ENCODE assay signal across 9 cellular contexts in genomic region chr1:65310078-65310587, GRCh38. TPM values are rescaled to one million over a fixed set of nuclear protein-coding genes. Genes with fewer than 3 reads are reported as not detected.
DNase-seq lines count a peak whose midpoint lies in the region; ATAC-seq and TF ChIP-seq lines count a peak whose summit lies in the region.
"Had no signal": no experiment of that assay in that cellular context is flagged by ENCODE, and none has a peak within 500 bp of the region (broad histone marks: within the 10 kb centered on the region; RNA-seq: fewer than 3 reads in every experiment).

No MANE protein-coding gene starts in this region.

- no TSS peak for BruUV-seq in Panc1 (replicated peaks; lab: Mats Ljungman, UMichigan)

- intact Hi-C loops in activated CD8-positive, alpha-beta T cell treated with anti-CD3 and anti-CD28 coated beads for 36 hours (cut with micrococcal nuclease) = no loop called here
- intact Hi-C loops in Panc1 (cut with micrococcal nuclease; ENCODE audit: unreplicated experiment) = no loop called here
- intact Hi-C loops in head of caudate nucleus (cut with DNase I) = loop anchor here (10.0 kb wide), 2 partner anchors 55 to 105 kb away; no protein-coding TSS in a partner anchor
- intact Hi-C loops in activated CD4-positive, alpha-beta T cell treated with anti-CD3 and anti-CD28 coated beads for 36 hours (cut with DNase I, micrococcal nuclease) = no loop called here

- POLR2A ChIA-PET in activated CD8-positive, alpha-beta T cell treated with anti-CD3 and anti-CD28 coated beads for 36 hours (lab: Charles Lee) = interaction anchor here (1.4 kb wide), 1 partner anchor 14 kb away, joined by 3 read pairs; no protein-coding TSS in a partner anchor
- POLR2A ChIA-PET in activated CD8-positive, alpha-beta T cell treated with anti-CD3 and anti-CD28 coated beads, Interleukin-2, amount 10 ng/mL, durations not matched to agents 7 days and 5 days (lab: Charles Lee) = no interaction called here
- POLR2A ChIA-PET in Panc1 (lab: Charles Lee) = no interaction called here
- POLR2A ChIA-PET in activated CD4-positive, alpha-beta T cell treated with anti-CD3 and anti-CD28 coated beads for 36 hours (lab: Charles Lee) = no interaction called here

- H3K4me1 ChIP-seq in Panc1 (ENCODE audit: control insufficient read depth, insufficient read depth, low read length) = 0 out of 2 replicates have a peak, but pooled peaks cover 3% of the 10 kb centered on the region

- H3K9me3 ChIP-seq in Panc1 (ENCODE audit: control insufficient read depth, insufficient read depth, low read depth, low read length) = no peaks in the 10 kb centered on the region

- no peak for DNase-seq in activated CD8-positive, alpha-beta T cell treated with anti-CD3 and anti-CD28 coated beads for 36 hours
- no peak for DNase-seq in activated CD8-positive, alpha-beta T cell treated with anti-CD3 and anti-CD28 coated beads, Interleukin-2, amount 10 ng/mL, durations not matched to agents 7 days and 5 days
- DNase-seq in Panc1 (ENCODE audit: low read depth, low spot score) = no peak
- peak; percentile 37 to 91 (median 75) for DNase-seq in head of caudate nucleus
- no peak for DNase-seq in retinal pigment epithelial cell (ENCODE audit: low read depth)
- no peak for DNase-seq in stimulated activated CD4-positive, alpha-beta T cell treated with anti-CD3 and anti-CD28 coated beads, Interleukin-4, amount 100 ng/mL, for 4 hours
- DNase-seq in activated CD4-positive, alpha-beta T cell treated with anti-CD3 and anti-CD28 coated beads for 36 hours = no peak

- H3K4me3 ChIP-seq in Panc1 (ENCODE audit: low read depth in 2 of 2, low read length in 2 of 2) = peak overlapping the region; percentile 40 to 46
- peak overlapping the region; percentile 53 for H3K4me3 ChIP-seq in retinal pigment epithelial cell (ENCODE audit: low read length)
- H3K4me3 ChIP-seq: lung had no signal

- H3K27me3 ChIP-seq in Panc1 (ENCODE audit: control insufficient read depth, insufficient read depth, low read length) = peaks cover 16% of the 10 kb centered on the region

- H3K27ac Mint-ChIP-seq in activated CD8-positive, alpha-beta T cell treated with anti-CD3 and anti-CD28 coated beads for 36 hours = no peak overlapping the region
- no peak overlapping the region for H3K27ac Mint-ChIP-seq in activated CD8-positive, alpha-beta T cell treated with anti-CD3 and anti-CD28 coated beads, Interleukin-2, amount 10 ng/mL, durations not matched to agents 7 days and 5 days
- H3K27ac Mint-ChIP-seq in activated CD4-positive, alpha-beta T cell treated with anti-CD3 and anti-CD28 coated beads for 36 hours = no peak overlapping the region

- H3K36me3 Mint-ChIP-seq in activated CD8-positive, alpha-beta T cell treated with anti-CD3 and anti-CD28 coated beads for 36 hours (ENCODE audit: low read depth) = no peaks in the 10 kb centered on the region
- H3K36me3 Mint-ChIP-seq in activated CD8-positive, alpha-beta T cell treated with anti-CD3 and anti-CD28 coated beads, Interleukin-2, amount 10 ng/mL, durations not matched to agents 7 days and 5 days (ENCODE audit: low read depth) = no peaks in the 10 kb centered on the region
- no peaks in the 10 kb centered on the region for H3K36me3 Mint-ChIP-seq in activated CD4-positive, alpha-beta T cell treated with anti-CD3 and anti-CD28 coated beads for 36 hours (ENCODE audit: low read depth)

- peaks cover 3% of the 10 kb centered on the region for H3K4me1 Mint-ChIP-seq in activated CD8-positive, alpha-beta T cell treated with anti-CD3 and anti-CD28 coated beads for 36 hours (ENCODE audit: low read depth)
- peaks cover 5% of the 10 kb centered on the region for H3K4me1 Mint-ChIP-seq in activated CD8-positive, alpha-beta T cell treated with anti-CD3 and anti-CD28 coated beads, Interleukin-2, amount 10 ng/mL, durations not matched to agents 7 days and 5 days (ENCODE audit: low read depth)
- H3K4me1 Mint-ChIP-seq in activated CD4-positive, alpha-beta T cell treated with anti-CD3 and anti-CD28 coated beads for 36 hours = peaks cover 10% of the 10 kb centered on the region

- peak; percentile 27 for ATAC-seq in activated CD8-positive, alpha-beta T cell treated with anti-CD3 and anti-CD28 coated beads for 36 hours
- no peak for ATAC-seq in activated CD8-positive, alpha-beta T cell treated with anti-CD3 and anti-CD28 coated beads, Interleukin-2, amount 10 ng/mL, durations not matched to agents 7 days and 5 days
- ATAC-seq in Panc1 (peak; percentile 78), GM21576 (IDR thresholded peaks at IDR 0.05; ENCODE audit: unreplicated experiment) (no peak)
- no peak for ATAC-seq in activated CD4-positive, alpha-beta T cell treated with anti-CD3 and anti-CD28 coated beads for 36 hours

- H3K9me3 Mint-ChIP-seq in activated CD8-positive, alpha-beta T cell treated with anti-CD3 and anti-CD28 coated beads for 36 hours = no peaks in the 10 kb centered on the region
- H3K9me3 Mint-ChIP-seq in activated CD8-positive, alpha-beta T cell treated with anti-CD3 and anti-CD28 coated beads, Interleukin-2, amount 10 ng/mL, durations not matched to agents 7 days and 5 days (ENCODE audit: insufficient read depth) = no peaks in the 10 kb centered on the region
- no peaks in the 10 kb centered on the region for H3K9me3 Mint-ChIP-seq in activated CD4-positive, alpha-beta T cell treated with anti-CD3 and anti-CD28 coated beads for 36 hours (ENCODE audit: low read depth)

- TF ChIP-seq CTCF in activated CD8-positive, alpha-beta T cell treated with anti-CD3 and anti-CD28 coated beads for 36 hours (IDR thresholded peaks at IDR 0.05) = no peak
- TF ChIP-seq CTCF in Panc1 (IDR thresholded peaks at IDR 0.05) (no peak), retinal pigment epithelial cell (conservative IDR thresholded peaks at IDR 0.05; ENCODE audit: low read depth, low read length) (no peak)

- CTCF ChIA-PET in activated CD8-positive, alpha-beta T cell treated with anti-CD3 and anti-CD28 coated beads for 36 hours (lab: Charles Lee) = interaction anchor here (1.4 kb wide), 1 partner anchor 11 kb away, joined by 4 read pairs; no protein-coding TSS in a partner anchor
- CTCF ChIA-PET in activated CD8-positive, alpha-beta T cell treated with anti-CD3 and anti-CD28 coated beads, Interleukin-2, amount 10 ng/mL, durations not matched to agents 7 days and 5 days (lab: Charles Lee) = no interaction called here
- CTCF ChIA-PET in Panc1 (lab: Charles Lee) = interaction anchor here (0.7 kb wide), 1 partner anchor 150 kb away, joined by 3 read pairs; no protein-coding TSS in a partner anchor
- CTCF ChIA-PET in activated CD4-positive, alpha-beta T cell treated with anti-CD3 and anti-CD28 coated beads for 36 hours (lab: Charles Lee) = interaction anchor here (0.6 kb wide), 1 partner anchor 1264 kb away, joined by 3 read pairs; no protein-coding TSS in a partner anchor

- H3K36me3 ChIP-seq in Panc1 (ENCODE audit: control insufficient read depth, insufficient read depth, low read length) = no peaks in the 10 kb centered on the region

- in situ Hi-C loops in Panc1 (cut with HindIII; ENCODE audit: low pct_unique_long_range_greater_than_20kb, low sequenced_read_pairs) = no loop called here

- peaks cover 46% of the 10 kb centered on the region for H3K27me3 Mint-ChIP-seq in activated CD8-positive, alpha-beta T cell treated with anti-CD3 and anti-CD28 coated beads for 36 hours
- H3K27me3 Mint-ChIP-seq in activated CD8-positive, alpha-beta T cell treated with anti-CD3 and anti-CD28 coated beads, Interleukin-2, amount 10 ng/mL, durations not matched to agents 7 days and 5 days (ENCODE audit: low read depth) = peaks cover 36% of the 10 kb centered on the region
- peaks cover 39% of the 10 kb centered on the region for H3K27me3 Mint-ChIP-seq in activated CD4-positive, alpha-beta T cell treated with anti-CD3 and anti-CD28 coated beads for 36 hours

- H3K27ac ChIP-seq in Panc1 (ENCODE audit: low read length) = no peak overlapping the region

- H3K4me3 Mint-ChIP-seq in activated CD8-positive, alpha-beta T cell treated with anti-CD3 and anti-CD28 coated beads for 36 hours = no peak overlapping the region
- no peak overlapping the region for H3K4me3 Mint-ChIP-seq in activated CD8-positive, alpha-beta T cell treated with anti-CD3 and anti-CD28 coated beads, Interleukin-2, amount 10 ng/mL, durations not matched to agents 7 days and 5 days
- no peak overlapping the region for H3K4me3 Mint-ChIP-seq in activated CD4-positive, alpha-beta T cell treated with anti-CD3 and anti-CD28 coated beads for 36 hours

RNA-seq across cellular contexts. Expression of gene DNAJC6, which starts 0.8 kb away (rescaled TPM):
- 1 to 10 TPM; 2.1 to 2.2 TPM for total RNA-seq in activated CD8-positive, alpha-beta T cell treated with anti-CD3 and anti-CD28 coated beads for 36 hours
- 1 to 10 TPM; 1.4 TPM for total RNA-seq in activated CD8-positive, alpha-beta T cell treated with anti-CD3 and anti-CD28 coated beads, Interleukin-2, amount 10 ng/mL, durations not matched to agents 7 days and 5 days
- 4.0 TPM for total RNA-seq in Panc1 (2021; ENCODE audit: unreplicated experiment)
- 1.5 TPM for polyA plus RNA-seq in Panc1 (2012; ENCODE audit: insufficient read length)
- total RNA-seq in activated CD4-positive, alpha-beta T cell treated with anti-CD3 and anti-CD28 coated beads for 36 hours = 1 to 10 TPM; 2.3 to 2.5 TPM

Comparison
In these comparisons a context has a peak if more than half of its experiments do, and no peak if none do; other contexts are left out.
1. ATAC-seq: peak in activated CD8-positive, alpha-beta T cell treated with anti-CD3 and anti-CD28 coated beads for 36 hours (single experiment) and Panc1 (single experiment); none in activated CD8-positive, alpha-beta T cell treated with anti-CD3 and anti-CD28 coated beads, Interleukin-2, amount 10 ng/mL, durations not matched to agents 7 days and 5 days (single experiment), activated CD4-positive, alpha-beta T cell treated with anti-CD3 and anti-CD28 coated beads for 36 hours (single experiment) and GM21576 (single experiment).
2. DNase-seq: peak in head of caudate nucleus (42 of 42); none in activated CD8-positive, alpha-beta T cell treated with anti-CD3 and anti-CD28 coated beads for 36 hours (single experiment), activated CD8-positive, alpha-beta T cell treated with anti-CD3 and anti-CD28 coated beads, Interleukin-2, amount 10 ng/mL, durations not matched to agents 7 days and 5 days (single experiment), Panc1 (single experiment), retinal pigment epithelial cell (single experiment), stimulated activated CD4-positive, alpha-beta T cell treated with anti-CD3 and anti-CD28 coated beads, Interleukin-4, amount 100 ng/mL, for 4 hours (0 of 2) and activated CD4-positive, alpha-beta T cell treated with anti-CD3 and anti-CD28 coated beads for 36 hours (single experiment).